ENCODE assay signal across 12 cellular contexts in the genomic region with DNA sequence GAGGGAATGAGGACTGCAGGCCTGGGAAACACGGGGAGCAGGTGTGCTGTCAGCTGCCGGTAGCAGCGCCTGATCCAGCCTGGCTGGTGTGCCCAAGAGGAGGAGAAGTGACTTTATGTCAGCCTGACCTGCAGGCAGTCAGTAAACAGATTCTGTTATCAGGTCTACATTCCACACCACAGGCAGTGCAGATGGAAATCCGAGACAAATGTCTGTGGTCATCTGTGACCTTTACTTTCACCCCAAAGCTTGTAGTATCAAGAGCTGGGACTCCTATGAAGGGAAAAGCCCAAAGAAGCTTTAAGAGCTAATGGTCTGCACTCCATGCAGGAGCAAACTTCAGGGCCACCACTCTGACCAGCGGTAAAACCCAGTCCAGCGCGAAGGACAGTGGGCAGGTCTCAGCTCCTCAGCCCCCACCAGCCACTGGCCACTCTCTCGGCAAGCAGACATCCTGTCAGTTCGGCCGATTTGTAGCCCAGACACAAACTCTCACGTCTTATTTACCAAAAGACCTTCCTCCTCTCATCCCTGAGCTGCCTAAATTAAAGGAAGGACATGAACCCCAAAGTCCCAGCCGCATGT. TPM values are rescaled to one million over a fixed set of nuclear protein-coding genes. Genes with fewer than 3 reads are reported as not detected.
DNase-seq lines count a peak whose midpoint lies in the region; ATAC-seq and TF ChIP-seq lines count a peak whose summit lies in the region.
"Had no signal": no experiment of that assay in that cellular context is flagged by ENCODE, and none has a peak within 500 bp of the region (broad histone marks: within the 10 kb centered on the region; RNA-seq: fewer than 3 reads in every experiment).

No MANE protein-coding gene starts in this region.

- CTCF ChIA-PET in IMR-90 (lab: Yijun Ruan, JAX) = no interaction called here

- H3K27ac ChIP-seq in IMR-90 (ENCODE audit: insufficient read depth, low read length) = no peak overlapping the region
- H3K27ac ChIP-seq: testis had no signal

- POLR2A ChIA-PET in IMR-90 (lab: Charles Lee; ENCODE audit: unreplicated experiment) = no interaction called here

- H3K9me3 ChIP-seq in IMR-90 (ENCODE audit: control insufficient read depth, insufficient read depth, low read length) (no peaks in the 10 kb centered on the region), adipocyte (ENCODE audit: control insufficient read depth, low read length) (no peaks in the 10 kb centered on the region)
- H3K9me3 ChIP-seq: testis had no signal

- intact Hi-C loops in IMR-90 (cut with micrococcal nuclease) = no loop called here

- peak overlapping the region; percentile 79 for H3K27ac Mint-ChIP-seq in stimulated activated memory B cell treated with anti-CD40 and anti-IgM and Interleukin-4, amounts not matched to agents 10 μg/mL and 1 μg/mL and 100 μg/mL, for 72 hours
- H3K27ac Mint-ChIP-seq: activated CD4-positive, alpha-beta memory T cell treated with anti-CD3 and anti-CD28 coated beads for 36 hours had no signal

- H3K36me3 ChIP-seq in IMR-90 (ENCODE audit: control insufficient read depth, insufficient read depth, low read length) (no peaks in the 10 kb centered on the region), adipocyte (ENCODE audit: control insufficient read depth, insufficient read depth, low read length, severe bottlenecking) (no peaks in the 10 kb centered on the region)

- H2BK15ac ChIP-seq in IMR-90 (ENCODE audit: low read depth, low read length) = no peak overlapping the region; the same call in 2 of the 3 replicates

- no peaks in the 10 kb centered on the region for H3K27me3 Mint-ChIP-seq in stimulated activated memory B cell treated with anti-CD40 and anti-IgM and Interleukin-4, amounts not matched to agents 10 μg/mL and 1 μg/mL and 100 μg/mL, for 72 hours
- H3K27me3 Mint-ChIP-seq: activated CD4-positive, alpha-beta memory T cell treated with anti-CD3 and anti-CD28 coated beads for 36 hours; activated naive CD8-positive, alpha-beta T cell treated with anti-CD3 and anti-CD28 coated beads, Interleukin-2, amount 10 ng/mL, durations not matched to agents 7 days and 5 days had no signal

- TF ChIP-seq RAD21 in IMR-90 (IDR thresholded peaks at IDR 0.05; ENCODE audit: low read length) = no peak

- H3K4me3 Mint-ChIP-seq in stimulated activated memory B cell treated with anti-CD40 and anti-IgM and Interleukin-4, amounts not matched to agents 10 μg/mL and 1 μg/mL and 100 μg/mL, for 72 hours = no peak overlapping the region
- H3K4me3 Mint-ChIP-seq: activated CD4-positive, alpha-beta memory T cell treated with anti-CD3 and anti-CD28 coated beads for 36 hours; activated naive CD8-positive, alpha-beta T cell treated with anti-CD3 and anti-CD28 coated beads, Interleukin-2, amount 10 ng/mL, durations not matched to agents 7 days and 5 days had no signal

- H4K20me1 ChIP-seq in IMR-90 (ENCODE audit: insufficient read depth, low read length) = peaks cover 88% of the 10 kb centered on the region

- peaks cover 22% of the 10 kb centered on the region for H3K9me1 ChIP-seq in IMR-90 (ENCODE audit: insufficient read depth, low read length)

- in situ Hi-C loops in IMR-90 (cut with MboI; ENCODE audit: low sequenced_read_pairs) = no loop called here

- H3K14ac ChIP-seq in IMR-90 (replicated peaks; ENCODE audit: low read depth, low read length) = no peak overlapping the region

- H3K56ac ChIP-seq in IMR-90 (ENCODE audit: extremely low read depth, insufficient read depth, low read length) = no peak overlapping the region

- no peak overlapping the region for H2BK5ac ChIP-seq in IMR-90 (ENCODE audit: low read depth, low read length, poor library complexity, severe bottlenecking)

- H3K9ac ChIP-seq in IMR-90 (ENCODE audit: low read depth, low read length) (peak overlapping the region; percentile 22; the same call in 1 of the 2 replicates), adipocyte (ENCODE audit: low read length) (no peak overlapping the region)

- H3K18ac ChIP-seq in IMR-90 (ENCODE audit: low read depth, low read length) = no peak overlapping the region

- H4K8ac ChIP-seq in IMR-90 (ENCODE audit: low read depth in 2 of 2, low read length in 2 of 2) = no peak overlapping the region

- WGBS in IMR-90 (ENCODE audit: extremely low coverage in 2 of 2, insufficient read length in 1 of 2), 2 experiments = 49% methylated on average over 6 of the region's 12 CpGs; no CpG with 5 or more reads in 1 of the 2 experiments

- H4K91ac ChIP-seq in IMR-90 (ENCODE audit: insufficient read depth, low read depth, low read length) = no peak overlapping the region

- ATAC-seq in IMR-90 (ENCODE audit: low read depth) (peak; percentile 85), GM19328 (IDR thresholded peaks at IDR 0.05; ENCODE audit: unreplicated experiment) (no peak), HG02852 (IDR thresholded peaks at IDR 0.05; ENCODE audit: unreplicated experiment) (no peak)
- ATAC-seq in stimulated activated memory B cell treated with anti-CD40 and anti-IgM and Interleukin-4, amounts not matched to agents 10 μg/mL and 1 μg/mL and 100 μg/mL, for 72 hours = no peak

- H3K4me3 ChIP-seq in IMR-90 (ENCODE audit: insufficient read depth, low read depth, low read length) (no peak overlapping the region), adipocyte (ENCODE audit: low read length) (no peak overlapping the region)
- H3K4me3 ChIP-seq: testis had no signal

- BruUV-seq in IMR-90 (replicated peaks; lab: Mats Ljungman, UMichigan) = no TSS peak

- peak overlapping the region; percentile 17; the same call in 1 of the 2 replicates for H3K23ac ChIP-seq in IMR-90 (ENCODE audit: low read depth, low read length)

- no peak overlapping the region for H2AK9ac ChIP-seq in IMR-90 (replicated peaks; ENCODE audit: low read depth, low read length, poor library complexity)

- dilution Hi-C loops in IMR-90 (cut with HindIII; ENCODE audit: low sequenced_read_pairs, unreplicated experiment) = no loop called here

- peaks cover 9% of the 10 kb centered on the region for H3K4me1 ChIP-seq in IMR-90 (ENCODE audit: control insufficient read depth, insufficient read depth, low read length)
- H3K4me1 ChIP-seq in adipocyte (ENCODE audit: control insufficient read depth, insufficient read depth, low read length) = peaks cover 23% of the 10 kb centered on the region

- TF ChIP-seq CTCF in IMR-90 (conservative IDR thresholded peaks at IDR 0.05; ENCODE audit: low read depth, low read length) = no peak

- peaks cover 42 to 88% of the 10 kb centered on the region in 2 experiments for H3K79me1 ChIP-seq in IMR-90 (ENCODE audit: low read depth in 1 of 2, low read length in 2 of 2)

- peak; percentile 64 for DNase-seq in IMR-90
- peak; percentile 18 for DNase-seq in adipocyte (ENCODE audit: low read depth)
- peak; percentile 84 for DNase-seq in iris pigment epithelial cell (ENCODE audit: low read depth)
- no peak for DNase-seq in NCI-H2227 treated with DMSO at 0.1 percent for 48 hours (lab: John Stamatoyannopoulos, UW)
- DNase-seq: activated CD4-positive, alpha-beta memory T cell treated with anti-CD3 and anti-CD28 coated beads for 36 hours; activated naive CD8-positive, alpha-beta T cell treated with anti-CD3 and anti-CD28 coated beads, Interleukin-2, amount 10 ng/mL, durations not matched to agents 7 days and 5 days; Kasumi-1; NCI-H510A; testis had no signal

- H2BK20ac ChIP-seq in IMR-90 (ENCODE audit: low read depth, low read length) = no peak overlapping the region

- H2AK5ac ChIP-seq in IMR-90 (ENCODE audit: low read depth, low read length) = no peak overlapping the region

- peaks cover 83% of the 10 kb centered on the region for H3K4me1 Mint-ChIP-seq in stimulated activated memory B cell treated with anti-CD40 and anti-IgM and Interleukin-4, amounts not matched to agents 10 μg/mL and 1 μg/mL and 100 μg/mL, for 72 hours

- H3K36me3 Mint-ChIP-seq in stimulated activated memory B cell treated with anti-CD40 and anti-IgM and Interleukin-4, amounts not matched to agents 10 μg/mL and 1 μg/mL and 100 μg/mL, for 72 hours = peaks cover 23% of the 10 kb centered on the region
- H3K36me3 Mint-ChIP-seq: activated CD4-positive, alpha-beta memory T cell treated with anti-CD3 and anti-CD28 coated beads for 36 hours had no signal

- no peak overlapping the region; the same call in 1 of the 2 replicates for H3K4ac ChIP-seq in IMR-90 (ENCODE audit: low read depth, low read length)

- TF ChIP-seq POLR2A in IMR-90 (IDR thresholded peaks at IDR 0.05; ENCODE audit: low read depth, low read length) = no peak

- no peak overlapping the region for H4K5ac ChIP-seq in IMR-90 (ENCODE audit: low read depth, low read length)

- H3K4me2 ChIP-seq in IMR-90 (ENCODE audit: low read depth, low read length) = peak overlapping the region; percentile 52

- no peak overlapping the region for H2AFZ ChIP-seq in IMR-90 (replicated peaks; ENCODE audit: low read length, poor library complexity)

- H2BK120ac ChIP-seq in IMR-90 (ENCODE audit: low read depth, low read length) = no peak overlapping the region

- H3K27me3 ChIP-seq in IMR-90 (ENCODE audit: control insufficient read depth, insufficient read depth, low read length) (no peaks in the 10 kb centered on the region), adipocyte (replicated peaks; ENCODE audit: control insufficient read depth, insufficient read depth, low read length) (no peaks in the 10 kb centered on the region)
- H3K27me3 ChIP-seq: testis had no signal

- no peaks in the 10 kb centered on the region for H3K9me3 Mint-ChIP-seq in stimulated activated memory B cell treated with anti-CD40 and anti-IgM and Interleukin-4, amounts not matched to agents 10 μg/mL and 1 μg/mL and 100 μg/mL, for 72 hours
- H3K9me3 Mint-ChIP-seq: activated CD4-positive, alpha-beta memory T cell treated with anti-CD3 and anti-CD28 coated beads for 36 hours; activated naive CD8-positive, alpha-beta T cell treated with anti-CD3 and anti-CD28 coated beads, Interleukin-2, amount 10 ng/mL, durations not matched to agents 7 days and 5 days had no signal

RNA-seq across cellular contexts. Expression of gene EPS15L1, which starts 7.7 kb away (rescaled TPM):
- total RNA-seq in IMR-90 (2012; rRNA removed) = 7.5 and 9.2 TPM in 2 replicates
- polyA plus RNA-seq in IMR-90 (2012; rRNA removed) = 21.7 and 22.1 TPM in 2 replicates
- polyA plus RNA-seq in IMR-90 (2012; cell fraction: cytosol; rRNA removed) = 13.0 and 16.4 TPM in 2 replicates
- 24.6 and 32.5 TPM in 2 replicates for polyA plus RNA-seq in IMR-90 (2012; cell fraction: nucleus; rRNA removed; ENCODE audit: low replicate concordance)

RNA-seq across cellular contexts. Expression of gene CALR3, which starts 31.9 kb away (rescaled TPM):
- total RNA-seq in IMR-90 (2012; rRNA removed) = not detected in 2 replicates
- not detected in 2 replicates for polyA plus RNA-seq in IMR-90 (2012; rRNA removed)
- polyA plus RNA-seq in IMR-90 (2012; cell fraction: cytosol; rRNA removed) = not detected in 2 replicates
- 0.06 TPM in 1 of 2 replicates, not detected in the other for polyA plus RNA-seq in IMR-90 (2012; cell fraction: nucleus; rRNA removed; ENCODE audit: low replicate concordance)
- total RNA-seq: activated CD4-positive, alpha-beta memory T cell treated with anti-CD3 and anti-CD28 coated beads for 36 hours; activated naive CD8-positive, alpha-beta T cell treated with anti-CD3 and anti-CD28 coated beads, Interleukin-2, amount 10 ng/mL, durations not matched to agents 7 days and 5 days had no signal

RNA-seq across cellular contexts. Expression of gene C19orf44, which starts 32.1 kb away (rescaled TPM):
- 1.4 and 1.7 TPM in 2 replicates for total RNA-seq in IMR-90 (2012; rRNA removed)
- polyA plus RNA-seq in IMR-90 (2012; rRNA removed) = 3.8 and 4.1 TPM in 2 replicates
- polyA plus RNA-seq in IMR-90 (2012; cell fraction: cytosol; rRNA removed) = 1.8 and 3.0 TPM in 2 replicates
- polyA plus RNA-seq in IMR-90 (2012; cell fraction: nucleus; rRNA removed; ENCODE audit: low replicate concordance) = 8.5 and 9.5 TPM in 2 replicates
